In the genomic region with DNA sequence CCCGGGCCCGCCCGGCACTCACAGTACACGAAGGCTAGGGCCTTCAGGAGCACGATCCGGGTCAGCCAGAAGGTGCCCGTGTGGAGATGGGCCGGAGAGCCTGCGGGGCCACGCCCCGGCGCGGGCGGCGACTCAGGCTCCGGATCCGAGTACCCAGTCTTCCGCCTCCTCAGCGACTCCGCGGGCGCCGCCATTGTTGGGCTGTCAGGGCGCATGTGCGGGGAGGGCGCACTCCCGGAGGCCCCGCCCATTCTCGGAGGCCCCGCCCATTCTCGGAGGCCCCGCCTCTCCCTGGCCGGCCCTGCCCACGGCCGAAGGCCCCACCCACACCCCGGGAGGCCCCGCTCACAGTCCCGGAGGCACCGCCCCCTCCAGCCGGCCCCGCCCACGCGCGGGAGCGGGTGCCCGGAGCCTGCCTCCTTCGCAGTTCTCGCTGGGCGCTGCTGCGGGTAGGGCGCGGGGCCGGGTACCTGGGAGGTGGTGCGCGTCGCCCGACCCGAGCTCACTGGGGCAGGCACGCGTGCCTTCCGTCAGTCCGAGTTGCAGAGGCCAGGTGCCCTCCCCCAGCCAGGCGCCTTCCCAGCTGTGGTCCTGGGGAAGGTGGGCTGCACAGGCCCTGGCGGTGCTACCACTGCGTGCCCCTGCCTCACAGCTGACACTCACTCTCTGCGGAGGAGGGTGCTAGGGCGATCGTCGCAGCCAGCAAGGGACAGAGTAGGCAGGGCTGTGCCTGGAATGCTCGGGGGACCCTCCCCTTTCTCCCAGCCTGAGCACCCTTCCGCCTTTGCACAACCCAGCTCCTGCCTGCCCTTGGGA, we compare ENCODE assay signal across 8 cellular contexts. TPM values are rescaled to one million over a fixed set of nuclear protein-coding genes. Genes with fewer than 3 reads are reported as not detected.
DNase-seq lines count a peak whose midpoint lies in the region; ATAC-seq and TF ChIP-seq lines count a peak whose summit lies in the region.

A gene (minus strand): TSS at position 219 of the 816 bp plus-strand sequence. CDS start 4 bp downstream, at position 215.

- H3K36me3 Mint-ChIP-seq in activated naive CD4-positive, alpha-beta T cell treated with anti-CD3 and anti-CD28 coated beads, Interleukin-2, amount 10 ng/mL, durations not matched to agents 7 days and 5 days, result peaks cover 11% of the 10 kb centered on the region

- H3K9ac ChIP-seq in SK-N-MC (ENCODE audit: insufficient read length), result peak within 1 kb of the TSS; percentile 90

- H3K4me1 Mint-ChIP-seq in activated naive CD4-positive, alpha-beta T cell treated with anti-CD3 and anti-CD28 coated beads, Interleukin-2, amount 10 ng/mL, durations not matched to agents 7 days and 5 days, result peaks cover 22% of the 10 kb centered on the region

- peak; percentile 72 for ATAC-seq in GM21825 (IDR thresholded peaks at IDR 0.05; ENCODE audit: unreplicated experiment)

- no peaks in the 10 kb centered on the region for H3K9me3 ChIP-seq in SK-N-MC (ENCODE audit: low read depth, low read length)

- H3K4me3 ChIP-seq in LNCaP clone FGC (ENCODE audit: low read depth, low read length) (peak within 1 kb of the TSS; percentile 79), SK-N-MC (peak within 1 kb of the TSS; percentile 90)

- TF ChIP-seq CTCF in LNCaP clone FGC (IDR thresholded peaks at IDR 0.05; ENCODE audit: control insufficient read depth, extremely low read depth, insufficient read depth), result no peak

- H3K27ac ChIP-seq in SK-N-MC, result peak within 1 kb of the TSS; percentile 63; the same call in 1 of the 2 replicates

- DNase-seq in EL, result peak; percentile 89
- DNase-seq in LNCaP clone FGC (ENCODE audit: low read depth), result peak; percentile 55
- DNase-seq in SK-N-MC (ENCODE audit: low read depth, low spot score), result no peak
- DNase-seq in activated naive CD4-positive, alpha-beta T cell treated with anti-CD3 and anti-CD28 coated beads, Interleukin-2, amount 10 ng/mL, durations not matched to agents 7 days and 5 days, result peak; percentile 95
- DNase-seq in globus pallidus (ENCODE audit: low spot score), result peak; percentile 97
- DNase-seq in occipital lobe (lab: John Stamatoyannopoulos, UW), result peak; percentile 97
- DNase-seq in superior temporal gyrus (ENCODE audit: extremely low spot score), result peak; percentile 92

- CTCF ChIA-PET in activated naive CD4-positive, alpha-beta T cell treated with anti-CD3 and anti-CD28 coated beads, Interleukin-2, amount 10 ng/mL, durations not matched to agents 7 days and 5 days (lab: Charles Lee), result no interaction called here

- H3K27ac Mint-ChIP-seq in activated naive CD4-positive, alpha-beta T cell treated with anti-CD3 and anti-CD28 coated beads, Interleukin-2, amount 10 ng/mL, durations not matched to agents 7 days and 5 days, result peak within 1 kb of the TSS; percentile 81

- peak within 1 kb of the TSS; percentile 71 for H3K4me3 Mint-ChIP-seq in activated naive CD4-positive, alpha-beta T cell treated with anti-CD3 and anti-CD28 coated beads, Interleukin-2, amount 10 ng/mL, durations not matched to agents 7 days and 5 days

- H3K9me3 Mint-ChIP-seq in activated naive CD4-positive, alpha-beta T cell treated with anti-CD3 and anti-CD28 coated beads, Interleukin-2, amount 10 ng/mL, durations not matched to agents 7 days and 5 days, result no peaks in the 10 kb centered on the region

- H3K27me3 Mint-ChIP-seq in activated naive CD4-positive, alpha-beta T cell treated with anti-CD3 and anti-CD28 coated beads, Interleukin-2, amount 10 ng/mL, durations not matched to agents 7 days and 5 days, result peaks cover 25% of the 10 kb centered on the region

- H3K36me3 ChIP-seq in SK-N-MC (ENCODE audit: insufficient read depth, low read length), result peaks cover 10% of the 10 kb centered on the region; the same call in 1 of the 2 replicates

RNA-seq across cellular contexts. Expression of the gene that starts here (rescaled TPM):
- total RNA-seq in occipital lobe, result 9.4 TPM
